In genomic region chr20:24987244-24987643, GRCh38 we compare ENCODE assay signal across 14 cellular contexts. TPM values are rescaled to one million over a fixed set of nuclear protein-coding genes. Genes with fewer than 3 reads are reported as not detected.
A peak's percentile ranks its signal among the peaks of the same experiment; 100 is the strongest.
DNase-seq lines count a peak whose midpoint lies in the region; ATAC-seq and TF ChIP-seq lines count a peak whose summit lies in the region.
"Had no signal": no experiment of that assay in that cellular context is flagged by ENCODE, and none has a peak within 500 bp of the region (broad histone marks: within the 10 kb centered on the region; RNA-seq: fewer than 3 reads in every experiment).

No MANE protein-coding gene starts in this region.

- TF ChIP-seq POLR2A in NB4 (IDR thresholded peaks at IDR 0.05; ENCODE audit: extremely low read depth, insufficient read length), result no peak

- H3K4me1 ChIP-seq in endodermal cell (ENCODE audit: control insufficient read depth, insufficient read depth, low read length), result peaks cover 5% of the 10 kb centered on the region

- peaks cover 20% of the 10 kb centered on the region for H3K36me3 ChIP-seq in endodermal cell (ENCODE audit: control insufficient read depth, insufficient read depth, low read length)

- peak; percentile 83 for ATAC-seq in stimulated activated effector memory CD8-positive, alpha-beta T cell treated with anti-CD3 and anti-CD28 coated beads, Interleukin-12 subunit alpha, Interleukin-12 subunit beta, amount 100 ng/mL, for 72 hours
- ATAC-seq: heart right ventricle, Right ventricle myocardium inferior had no signal

- peaks cover 14% of the 10 kb centered on the region for H3K4me1 Mint-ChIP-seq in endodermal cell
- peaks cover 81% of the 10 kb centered on the region for H3K4me1 Mint-ChIP-seq in stimulated activated effector memory CD8-positive, alpha-beta T cell treated with anti-CD3 and anti-CD28 coated beads, Interleukin-12 subunit alpha, Interleukin-12 subunit beta, amount 100 ng/mL, for 72 hours
- peaks cover 20% of the 10 kb centered on the region for H3K4me1 Mint-ChIP-seq in HFFc6 (ENCODE audit: low read depth)

- H3K9me3 ChIP-seq in endodermal cell (ENCODE audit: control insufficient read depth, low read length), result no peaks in the 10 kb centered on the region
- H3K9me3 ChIP-seq: heart right ventricle had no signal

- H3K36me3 Mint-ChIP-seq in endodermal cell (ENCODE audit: low read depth), result peaks cover 11% of the 10 kb centered on the region
- peaks cover 53% of the 10 kb centered on the region for H3K36me3 Mint-ChIP-seq in stimulated activated effector memory CD8-positive, alpha-beta T cell treated with anti-CD3 and anti-CD28 coated beads, Interleukin-12 subunit alpha, Interleukin-12 subunit beta, amount 100 ng/mL, for 72 hours
- peaks cover 13% of the 10 kb centered on the region for H3K36me3 Mint-ChIP-seq in HFFc6 (ENCODE audit: low read depth)

- DNase-seq in activated CD8-positive, alpha-beta memory T cell treated with anti-CD3 and anti-CD28 coated beads for 24 hours, result peak; percentile 57
- DNase-seq in activated CD8-positive, alpha-beta memory T cell treated with anti-CD3 and anti-CD28 coated beads, Interleukin-2, amount 50 U/mL, for 4 hours, result no peak
- DNase-seq in NB4 (ENCODE audit: low read depth), result peak; percentile 58
- DNase-seq in endodermal cell, result peak; percentile 4
- no peak for DNase-seq in stimulated activated effector memory CD8-positive, alpha-beta T cell treated with anti-CD3 and anti-CD28 coated beads, Interleukin-12 subunit alpha, Interleukin-12 subunit beta, amount 100 ng/mL, for 72 hours (ENCODE audit: low spot score in 2 of 2)
- no peak for DNase-seq in HFFc6
- DNase-seq in NCI-H187 (lab: John Stamatoyannopoulos, UW), result no peak
- no peak for DNase-seq in NCI-H1105 treated with DMSO at 0.1 percent for 48 hours (lab: John Stamatoyannopoulos, UW)
- DNase-seq: heart right ventricle, NCI-H1436 treated with DMSO at 0.1 percent for 48 hours, NCI-H526 treated with DMSO at 0.1 percent for 48 hours had no signal

- H3K27ac Mint-ChIP-seq in endodermal cell (no peak overlapping the region), HFFc6 (no peak overlapping the region)
- peak overlapping the region; percentile 69 for H3K27ac Mint-ChIP-seq in stimulated activated effector memory CD8-positive, alpha-beta T cell treated with anti-CD3 and anti-CD28 coated beads, Interleukin-12 subunit alpha, Interleukin-12 subunit beta, amount 100 ng/mL, for 72 hours
- H3K27ac Mint-ChIP-seq: activated T-helper 2 cell treated with anti-CD3 and anti-CD28 coated beads, Interferon-gamma antibody, Interleukin-2, Interleukin-4, amounts not matched to agents 10 μg/mL and 5 μg/mL and 100 μg/mL, durations not matched to agents 14 hours and 24 hours and 36 hours had no signal

- H3K4me3 Mint-ChIP-seq in endodermal cell (no peak overlapping the region), HFFc6 (no peak overlapping the region)
- H3K4me3 Mint-ChIP-seq in stimulated activated effector memory CD8-positive, alpha-beta T cell treated with anti-CD3 and anti-CD28 coated beads, Interleukin-12 subunit alpha, Interleukin-12 subunit beta, amount 100 ng/mL, for 72 hours, result peak overlapping the region; percentile 33

- no peaks in the 10 kb centered on the region for H3K27me3 ChIP-seq in endodermal cell (ENCODE audit: control insufficient read depth, insufficient read depth, low read length, poor library complexity, severe bottlenecking)
- H3K27me3 ChIP-seq: heart right ventricle had no signal

- H3K27me3 Mint-ChIP-seq in endodermal cell (ENCODE audit: insufficient read depth), result no peaks in the 10 kb centered on the region
- H3K27me3 Mint-ChIP-seq in HFFc6 (ENCODE audit: insufficient read depth), result no peaks in the 10 kb centered on the region; the same call in 1 of the 2 replicates

- H3K4me3 ChIP-seq in NB4 (ENCODE audit: low read depth, low read length), result no peak overlapping the region
- H3K4me3 ChIP-seq in endodermal cell (ENCODE audit: low read length), result no peak overlapping the region
- H3K4me3 ChIP-seq: heart right ventricle, lung had no signal

- 98 to 100% methylated on average over 1 to 2 of the region's 2 CpGs for WGBS in endodermal cell (ENCODE audit: insufficient coverage in 1 of 2, insufficient read length in 1 of 2), 2 experiments

- H3K9me3 Mint-ChIP-seq in endodermal cell (no peaks in the 10 kb centered on the region), HFFc6 (no peaks in the 10 kb centered on the region)
- H3K9me3 Mint-ChIP-seq in stimulated activated effector memory CD8-positive, alpha-beta T cell treated with anti-CD3 and anti-CD28 coated beads, Interleukin-12 subunit alpha, Interleukin-12 subunit beta, amount 100 ng/mL, for 72 hours, result no peaks in the 10 kb centered on the region
- H3K9me3 Mint-ChIP-seq: activated T-helper 2 cell treated with anti-CD3 and anti-CD28 coated beads, Interferon-gamma antibody, Interleukin-2, Interleukin-4, amounts not matched to agents 10 μg/mL and 5 μg/mL and 100 μg/mL, durations not matched to agents 14 hours and 24 hours and 36 hours had no signal

- H3K9ac ChIP-seq in endodermal cell (ENCODE audit: extremely low read depth, low read length, poor library complexity, severe bottlenecking), result no peak overlapping the region

- TF ChIP-seq CTCF in NB4 (IDR thresholded peaks at IDR 0.05; ENCODE audit: low read depth, low read length) (no peak), endodermal cell (conservative IDR thresholded peaks at IDR 0.05) (no peak), HFFc6 (IDR thresholded peaks at IDR 0.05) (no peak)

- H3K27ac ChIP-seq in endodermal cell (ENCODE audit: low read depth, low read length), result no peak overlapping the region

RNA-seq across cellular contexts. Expression of gene APMAP, which starts 5.3 kb away (rescaled TPM):
- total RNA-seq in endodermal cell, result 10 to 100 TPM; 60.2 to 65.6 TPM
- 76.8 TPM for polyA plus RNA-seq in endodermal cell (2013, experiment 1 of 2)
- polyA plus RNA-seq in endodermal cell (2013, experiment 2 of 2), result 70.0 TPM
- total RNA-seq in HFFc6 (2021; fragmentation: NEBNext Ultra II Directional; extraction: Animal tissue kit (Norgen Biotek cat#: 25700)), result 100 to 1,000 TPM; 119 to 137 (median 129) TPM

RNA-seq across cellular contexts. Expression of gene CST7, which starts 38.2 kb away (rescaled TPM):
- total RNA-seq in endodermal cell, result not detected
- not detected for polyA plus RNA-seq in endodermal cell (2013, experiment 1 of 2)
- polyA plus RNA-seq in endodermal cell (2013, experiment 2 of 2), result not detected
- not detected for total RNA-seq in HFFc6 (2021; fragmentation: NEBNext Ultra II Directional; extraction: Animal tissue kit (Norgen Biotek cat#: 25700))

Comparison
In these comparisons a context has a peak if more than half of its experiments do, and no peak if none do; other contexts are left out.
1. DNase-seq: peak in activated CD8-positive, alpha-beta memory T cell treated with anti-CD3 and anti-CD28 coated beads for 24 hours (single experiment), NB4 (single experiment) and endodermal cell (single experiment); none in activated CD8-positive, alpha-beta memory T cell treated with anti-CD3 and anti-CD28 coated beads, Interleukin-2, amount 50 U/mL, for 4 hours (single experiment), stimulated activated effector memory CD8-positive, alpha-beta T cell treated with anti-CD3 and anti-CD28 coated beads, Interleukin-12 subunit alpha, Interleukin-12 subunit beta, amount 100 ng/mL, for 72 hours (0 of 2), HFFc6 (single experiment), NCI-H187 (0 of 2) and NCI-H1105 treated with DMSO at 0.1 percent for 48 hours (single experiment).